Comparison of ENCODE assay signal across 29 cellular contexts in the genomic region with DNA sequence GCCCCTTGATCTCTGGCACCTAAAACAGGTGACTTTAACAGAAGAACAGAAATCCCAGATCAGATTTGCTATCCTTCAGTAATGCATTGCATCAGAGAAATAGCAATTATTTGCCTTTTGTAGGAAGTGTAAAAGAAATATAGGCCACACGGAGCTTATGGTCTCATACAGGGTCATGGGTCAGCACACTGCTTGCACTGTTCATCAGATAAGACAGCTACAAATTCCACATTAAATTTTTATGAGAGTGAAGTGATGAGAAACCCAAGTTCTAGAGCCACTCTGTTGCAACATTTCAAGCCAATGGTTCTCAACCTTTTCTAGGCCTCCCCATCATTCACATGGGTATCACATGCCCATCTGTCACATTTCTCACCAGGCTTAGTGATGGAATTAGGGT.
"Had no signal": no experiment of that assay in that cellular context is flagged by ENCODE, and none has a peak within 500 bp of the region (broad histone marks: within the 10 kb centered on the region; RNA-seq: fewer than 3 reads in every experiment).

No MANE protein-coding gene starts in this region.

- DNase-seq: activated CD4-positive, alpha-beta memory T cell treated with anti-CD3 and anti-CD28 coated beads, Interleukin-2, amount 10 ng/mL, durations not matched to agents 7 days and 5 days; activated CD4-positive, alpha-beta T cell treated with anti-CD3 and anti-CD28 coated beads for 1 hour; activated CD4-positive, alpha-beta T cell treated with anti-CD3 and anti-CD28 coated beads for 36 hours; activated CD4-positive, alpha-beta T cell treated with anti-CD3 and anti-CD28 coated beads for 48 hours; activated CD4-positive, alpha-beta T cell treated with anti-CD3 and anti-CD28 coated beads, Interleukin-2, amount 10 ng/mL, durations not matched to agents 7 days and 5 days; activated CD4-positive, alpha-beta T cell treated with anti-CD3 and anti-CD28 coated beads, Interleukin-2, amount 50 U/mL, for 48 hours; activated CD4-positive, CD25-positive, alpha-beta regulatory T cell; activated CD8-positive, alpha-beta memory T cell treated with anti-CD3 and anti-CD28 coated beads for 24 hours; activated CD8-positive, alpha-beta memory T cell treated with anti-CD3 and anti-CD28 coated beads, Interleukin-2, amount 10 ng/mL, durations not matched to agents 7 days and 5 days; activated CD8-positive, alpha-beta memory T cell treated with anti-CD3 and anti-CD28 coated beads, Interleukin-2, amount 50 U/mL, for 48 hours; activated CD8-positive, alpha-beta T cell treated with anti-CD3 and anti-CD28 coated beads, Interleukin-2, amount 10 ng/mL, durations not matched to agents 7 days and 5 days; activated effector memory CD4-positive, alpha-beta T cell treated with Interleukin-2 at 50 U/mL for 16 hours; activated gamma-delta T cell; activated naive CD4-positive, alpha-beta T cell treated with anti-CD3 and anti-CD28 coated beads, Interleukin-2, amount 10 ng/mL, durations not matched to agents 7 days and 5 days; activated naive CD4-positive, alpha-beta T cell treated with Interleukin-2 at 50 U/mL for 16 hours; activated naive CD8-positive, alpha-beta T cell treated with anti-CD3 and anti-CD28 coated beads, Interleukin-2, amount 10 ng/mL, durations not matched to agents 7 days and 5 days; activated naive CD8-positive, alpha-beta T cell treated with anti-CD3 and anti-CD28 coated beads, Interleukin-2, amount 50 U/mL, for 24 hours; activated T-cell treated with anti-CD3 and anti-CD28 coated beads, Interleukin-2, amount 50 U/mL, for 24 hours; activated T-cell treated with anti-CD3 and anti-CD28 coated beads, Interleukin-2, amount 50 U/mL, for 48 hours; amygdala; anterior cingulate cortex; caudate nucleus; cerebellar nuclear complex; T-helper 1 cell; T-helper 2 cell; T-helper 9 cell; WERI-Rb-1 had no signal

- H3K27ac ChIP-seq: ascending aorta, cardiac muscle cell, WERI-Rb-1 had no signal

- H3K4me3 ChIP-seq: ascending aorta, cardiac muscle cell had no signal
